ENCODE assay signal across 30 cellular contexts in the genomic region with DNA sequence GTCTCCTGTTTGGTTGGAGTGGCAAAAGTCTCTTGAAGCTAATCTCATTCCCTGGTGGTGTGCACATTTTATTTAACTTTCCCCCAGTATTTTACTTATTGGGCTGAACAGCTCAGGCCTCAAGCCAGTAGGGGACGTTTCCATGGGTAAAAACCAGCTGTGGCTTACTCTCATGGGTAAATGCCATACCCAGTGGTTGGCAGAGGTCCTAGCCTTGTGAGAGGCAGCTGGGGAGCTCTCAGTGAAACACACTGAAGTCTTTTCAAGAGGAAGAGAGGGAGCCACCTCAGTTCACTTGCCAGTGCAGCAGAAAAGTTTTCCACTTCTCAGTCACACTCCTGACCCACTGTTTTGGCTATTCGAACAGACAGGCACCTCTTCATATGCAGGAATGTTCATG.
"Had no signal": no experiment of that assay in that cellular context is flagged by ENCODE, and none has a peak within 500 bp of the region (broad histone marks: within the 10 kb centered on the region; RNA-seq: fewer than 3 reads in every experiment).

No MANE protein-coding gene starts in this region.

- H3K36me3 Mint-ChIP-seq: activated naive CD4-positive, alpha-beta T cell treated with anti-CD3 and anti-CD28 coated beads, Interleukin-2, amount 50 U/mL, for 24 hours; activated naive CD8-positive, alpha-beta T cell treated with anti-CD3 and anti-CD28 coated beads, Interleukin-2, amount 10 ng/mL, durations not matched to agents 7 days and 5 days; brain had no signal

- H3K4me1 Mint-ChIP-seq: activated CD4-positive, alpha-beta T cell treated with anti-CD3 and anti-CD28 coated beads for 36 hours; activated CD4-positive, alpha-beta T cell treated with anti-CD3 and anti-CD28 coated beads, Interleukin-2, amount 10 ng/mL, durations not matched to agents 7 days and 5 days; activated naive CD4-positive, alpha-beta T cell treated with anti-CD3 and anti-CD28 coated beads, Interleukin-2, amount 50 U/mL, for 24 hours; activated naive CD8-positive, alpha-beta T cell treated with anti-CD3 and anti-CD28 coated beads, Interleukin-2, amount 10 ng/mL, durations not matched to agents 7 days and 5 days had no signal

- ATAC-seq: activated CD4-positive, alpha-beta T cell treated with anti-CD3 and anti-CD28 coated beads for 36 hours; activated CD4-positive, CD25-positive, alpha-beta regulatory T cell treated with anti-CD3 and anti-CD28 coated beads, Interleukin-2, amount 50 U/mL, for 24 hours; activated CD8-positive, alpha-beta T cell treated with anti-CD3 and anti-CD28 coated beads, Interleukin-2, amount 10 ng/mL, durations not matched to agents 7 days and 5 days; Panc1 had no signal

- H3K4me3 Mint-ChIP-seq: activated CD4-positive, alpha-beta T cell treated with anti-CD3 and anti-CD28 coated beads for 36 hours; activated CD4-positive, alpha-beta T cell treated with anti-CD3 and anti-CD28 coated beads, Interleukin-2, amount 10 ng/mL, durations not matched to agents 7 days and 5 days; activated CD8-positive, alpha-beta T cell treated with anti-CD3 and anti-CD28 coated beads, Interleukin-2, amount 10 ng/mL, durations not matched to agents 7 days and 5 days; activated naive CD4-positive, alpha-beta T cell treated with anti-CD3 and anti-CD28 coated beads, Interleukin-2, amount 50 U/mL, for 24 hours; activated naive CD8-positive, alpha-beta T cell treated with anti-CD3 and anti-CD28 coated beads, Interleukin-2, amount 10 ng/mL, durations not matched to agents 7 days and 5 days; activated T-cell treated with anti-CD3 and anti-CD28 coated beads, Interleukin-2, amount 50 U/mL, for 24 hours; brain; T-helper 1 cell treated with Interleukin-12 subunit alpha and Interleukin-12 subunit beta and Interleukin-4 antibody, amounts not matched to agents 30 μg/mL and 1 μg/mL, for 36 hours; T-helper 2 cell treated with Interferon-gamma antibody and Interleukin-4, amounts not matched to agents 5 μg/mL and 100 μg/mL, for 36 hours had no signal

- H3K27me3 Mint-ChIP-seq: activated CD4-positive, alpha-beta T cell treated with anti-CD3 and anti-CD28 coated beads for 36 hours; activated CD4-positive, alpha-beta T cell treated with anti-CD3 and anti-CD28 coated beads, Interleukin-2, amount 10 ng/mL, durations not matched to agents 7 days and 5 days; activated naive CD4-positive, alpha-beta T cell treated with anti-CD3 and anti-CD28 coated beads, Interleukin-2, amount 50 U/mL, for 24 hours; activated naive CD8-positive, alpha-beta T cell treated with anti-CD3 and anti-CD28 coated beads, Interleukin-2, amount 10 ng/mL, durations not matched to agents 7 days and 5 days; activated T-cell treated with anti-CD3 and anti-CD28 coated beads, Interleukin-2, amount 50 U/mL, for 24 hours; brain had no signal

- H3K36me3 ChIP-seq: adrenal gland, SJSA1 had no signal

- H3K9me3 ChIP-seq: adrenal gland, SJSA1, SK-N-SH had no signal

- DNase-seq: activated CD4-positive, alpha-beta T cell treated with anti-CD3 and anti-CD28 coated beads for 36 hours; activated CD4-positive, alpha-beta T cell treated with anti-CD3 and anti-CD28 coated beads, Interleukin-2, amount 10 ng/mL, durations not matched to agents 7 days and 5 days; activated CD4-positive, alpha-beta T cell treated with anti-CD3 and anti-CD28 coated beads, Interleukin-2, amount 50 U/mL, for 48 hours; activated CD8-positive, alpha-beta T cell treated with anti-CD3 and anti-CD28 coated beads, Interleukin-2, amount 10 ng/mL, durations not matched to agents 7 days and 5 days; activated gamma-delta T cell; activated naive CD4-positive, alpha-beta T cell treated with Interleukin-2 at 50 U/mL for 16 hours; activated naive CD8-positive, alpha-beta T cell treated with anti-CD3 and anti-CD28 coated beads, Interleukin-2, amount 10 ng/mL, durations not matched to agents 7 days and 5 days; activated T-cell treated with anti-CD3 and anti-CD28 coated beads, Interleukin-2, amount 50 U/mL, for 24 hours; adrenal gland; caudate nucleus; Karpas-422; KBM-7; MM.1S; MV-4-11; NCI-H1092; NCI-H1436 treated with DMSO at 0.1 percent for 48 hours; NCI-H1694 treated with DMSO at 0.1 percent for 48 hours; NCI-H2029; NCI-H345; NCI-H524 treated with DMSO at 0.1 percent for 48 hours; SHP77 treated with DMSO at 0.1 percent for 48 hours; SK-N-SH had no signal

- H3K4me3 ChIP-seq: adrenal gland, SJSA1 had no signal

- H3K4me2 ChIP-seq: SK-N-SH had no signal

- H3K27ac ChIP-seq: adrenal gland, SJSA1 had no signal

- H3K9ac ChIP-seq: SK-N-SH had no signal

- H3K27ac Mint-ChIP-seq: activated CD4-positive, alpha-beta T cell treated with anti-CD3 and anti-CD28 coated beads for 36 hours; activated CD4-positive, alpha-beta T cell treated with anti-CD3 and anti-CD28 coated beads, Interleukin-2, amount 10 ng/mL, durations not matched to agents 7 days and 5 days; activated CD8-positive, alpha-beta T cell treated with anti-CD3 and anti-CD28 coated beads, Interleukin-2, amount 10 ng/mL, durations not matched to agents 7 days and 5 days; activated naive CD4-positive, alpha-beta T cell treated with anti-CD3 and anti-CD28 coated beads, Interleukin-2, amount 50 U/mL, for 24 hours; activated naive CD8-positive, alpha-beta T cell treated with anti-CD3 and anti-CD28 coated beads, Interleukin-2, amount 10 ng/mL, durations not matched to agents 7 days and 5 days; activated T-cell treated with anti-CD3 and anti-CD28 coated beads, Interleukin-2, amount 50 U/mL, for 24 hours; activated T-helper 2 cell treated with anti-CD3 and anti-CD28 coated beads, Interferon-gamma antibody, Interleukin-2, Interleukin-4, amounts not matched to agents 10 μg/mL and 5 μg/mL and 100 μg/mL, durations not matched to agents 14 hours and 24 hours and 36 hours; brain; T-helper 1 cell treated with Interleukin-12 subunit alpha and Interleukin-12 subunit beta and Interleukin-4 antibody, amounts not matched to agents 30 μg/mL and 1 μg/mL, for 36 hours; T-helper 2 cell treated with Interferon-gamma antibody and Interleukin-4, amounts not matched to agents 5 μg/mL and 100 μg/mL, for 36 hours had no signal

- H3K27me3 ChIP-seq: adrenal gland, SJSA1 had no signal

- H3K4me1 ChIP-seq: adrenal gland, SJSA1 had no signal

- H3K9me3 Mint-ChIP-seq: activated CD4-positive, alpha-beta T cell treated with anti-CD3 and anti-CD28 coated beads, Interleukin-2, amount 10 ng/mL, durations not matched to agents 7 days and 5 days; activated naive CD8-positive, alpha-beta T cell treated with anti-CD3 and anti-CD28 coated beads, Interleukin-2, amount 10 ng/mL, durations not matched to agents 7 days and 5 days had no signal
